Comparison of ENCODE assay signal across 7 cellular contexts in the genomic region with DNA sequence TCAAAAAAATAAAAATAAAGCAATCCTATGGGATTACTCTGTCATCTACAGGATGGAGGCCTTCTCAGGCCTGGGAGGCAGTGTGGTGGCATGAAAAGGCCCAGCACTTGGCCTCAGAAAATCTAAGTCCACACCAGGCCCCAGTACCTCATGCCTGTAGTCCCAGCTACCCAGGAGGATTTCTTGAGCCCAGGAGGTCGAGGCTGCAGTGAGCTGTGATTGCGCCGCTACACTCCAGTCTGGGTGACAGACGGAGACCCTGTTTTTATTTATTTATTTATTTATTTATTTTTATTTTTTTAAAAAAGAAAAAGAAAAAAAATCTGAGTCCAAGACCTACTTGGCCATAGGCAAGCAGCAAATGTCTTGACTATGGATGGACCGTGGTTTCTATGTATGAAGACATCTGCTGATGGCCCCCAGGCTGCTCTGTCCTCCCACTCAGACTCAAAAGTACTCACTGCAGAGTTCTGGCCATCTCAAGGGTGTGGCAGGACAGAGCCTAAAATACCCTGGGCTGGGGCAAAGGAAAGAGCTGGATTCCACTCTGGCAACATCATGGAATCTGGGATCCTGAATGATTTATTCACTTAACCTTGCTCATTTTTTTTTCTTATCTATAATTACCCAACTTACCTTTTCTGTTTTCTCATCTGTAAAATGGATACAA.
"Had no signal": no experiment of that assay in that cellular context is flagged by ENCODE, and none has a peak within 500 bp of the region (broad histone marks: within the 10 kb centered on the region; RNA-seq: fewer than 3 reads in every experiment).

No MANE protein-coding gene starts in this region.

- H3K36me3 ChIP-seq: adrenal gland, Peyer's patch had no signal

- H3K4me3 ChIP-seq: adrenal gland, Peyer's patch had no signal

- H3K9me3 ChIP-seq: adrenal gland, Peyer's patch had no signal

- H3K27ac ChIP-seq: adrenal gland, Peyer's patch had no signal

- DNase-seq: activated CD4-positive, alpha-beta T cell treated with anti-CD3 and anti-CD28 coated beads for 48 hours; activated CD8-positive, alpha-beta memory T cell treated with anti-CD3 and anti-CD28 coated beads, Interleukin-2, amount 50 U/mL, for 48 hours; activated naive CD4-positive, alpha-beta T cell treated with anti-CD3 and anti-CD28 coated beads, Interleukin-2, amount 50 U/mL, for 16 hours; NCI-H2107; T-helper 9 cell had no signal

- H3K27me3 ChIP-seq: adrenal gland, Peyer's patch had no signal
